11 cellular contexts compared by ENCODE assay signal in the genomic region with DNA sequence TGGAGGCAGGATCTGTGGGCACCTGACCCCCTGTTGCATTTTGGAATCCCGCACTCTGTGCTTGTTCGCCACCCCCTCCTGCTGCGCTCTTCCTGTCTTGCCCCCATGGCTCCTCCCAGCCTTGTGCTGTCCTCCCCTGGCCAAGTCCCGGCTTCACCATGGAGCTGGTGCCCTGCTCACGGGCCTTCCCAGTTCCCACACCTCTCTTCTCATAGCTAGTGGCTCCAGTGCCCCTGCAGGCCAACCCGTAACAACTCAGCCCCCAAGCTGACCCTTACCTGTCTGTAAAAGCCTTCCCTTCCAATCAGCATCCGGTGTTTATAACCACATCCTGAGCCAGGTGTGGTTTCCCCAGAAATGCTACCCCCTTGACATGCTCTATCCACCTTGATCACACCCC.
"Had no signal": no experiment of that assay in that cellular context is flagged by ENCODE, and none has a peak within 500 bp of the region (broad histone marks: within the 10 kb centered on the region; RNA-seq: fewer than 3 reads in every experiment).

No MANE protein-coding gene starts in this region.

- H3K4me3 Mint-ChIP-seq: activated CD4-positive, alpha-beta T cell treated with anti-CD3 and anti-CD28 coated beads for 36 hours; activated CD8-positive, alpha-beta memory T cell treated with anti-CD3 and anti-CD28 coated beads, Interleukin-2, amount 10 ng/mL, durations not matched to agents 7 days and 5 days; activated naive CD8-positive, alpha-beta T cell; effector memory CD8-positive, alpha-beta T cell; naive thymus-derived CD8-positive, alpha-beta T cell; stimulated activated memory B cell treated with anti-CD40 and anti-IgM and Interleukin-4, amounts not matched to agents 10 μg/mL and 1 μg/mL and 100 μg/mL, for 72 hours had no signal

- H3K27ac Mint-ChIP-seq: activated CD4-positive, alpha-beta T cell treated with anti-CD3 and anti-CD28 coated beads for 36 hours; activated CD8-positive, alpha-beta memory T cell treated with anti-CD3 and anti-CD28 coated beads, Interleukin-2, amount 10 ng/mL, durations not matched to agents 7 days and 5 days; activated naive CD8-positive, alpha-beta T cell; effector memory CD8-positive, alpha-beta T cell; naive thymus-derived CD8-positive, alpha-beta T cell; stimulated activated memory B cell treated with anti-CD40 and anti-IgM and Interleukin-4, amounts not matched to agents 10 μg/mL and 1 μg/mL and 100 μg/mL, for 72 hours had no signal

- ATAC-seq: activated CD4-positive, alpha-beta T cell treated with anti-CD3 and anti-CD28 coated beads for 36 hours; activated CD8-positive, alpha-beta memory T cell treated with anti-CD3 and anti-CD28 coated beads, Interleukin-2, amount 10 ng/mL, durations not matched to agents 7 days and 5 days; effector memory CD8-positive, alpha-beta T cell; naive thymus-derived CD8-positive, alpha-beta T cell; stimulated activated memory B cell treated with anti-CD40 and anti-IgM and Interleukin-4, amounts not matched to agents 10 μg/mL and 1 μg/mL and 100 μg/mL, for 72 hours; upper lobe of right lung had no signal

- DNase-seq: activated CD4-positive, alpha-beta T cell treated with anti-CD3 and anti-CD28 coated beads for 36 hours; activated CD4-positive, alpha-beta T cell treated with anti-CD3 and anti-CD28 coated beads, Interleukin-2, amount 50 U/mL, for 48 hours; activated CD8-positive, alpha-beta memory T cell treated with anti-CD3 and anti-CD28 coated beads, Interleukin-2, amount 10 ng/mL, durations not matched to agents 7 days and 5 days; effector memory CD8-positive, alpha-beta T cell; naive thymus-derived CD8-positive, alpha-beta T cell; spleen; stimulated activated CD4-positive, alpha-beta T cell treated with anti-CD3 and anti-CD28 coated beads, Interleukin-4, amount 100 ng/mL, for 4 hours; upper lobe of right lung had no signal

- H3K4me3 ChIP-seq: spleen, upper lobe of right lung had no signal

- H3K4me1 Mint-ChIP-seq: activated CD4-positive, alpha-beta T cell treated with anti-CD3 and anti-CD28 coated beads for 36 hours; activated CD8-positive, alpha-beta memory T cell treated with anti-CD3 and anti-CD28 coated beads, Interleukin-2, amount 10 ng/mL, durations not matched to agents 7 days and 5 days had no signal

- H3K27ac ChIP-seq: parathyroid adenoma, spleen, upper lobe of right lung had no signal

- H3K36me3 ChIP-seq: spleen, upper lobe of right lung had no signal

- H3K27me3 ChIP-seq: spleen, upper lobe of right lung had no signal

- H3K9me3 ChIP-seq: spleen, upper lobe of right lung had no signal

- H3K9me3 Mint-ChIP-seq: effector memory CD8-positive, alpha-beta T cell; stimulated activated memory B cell treated with anti-CD40 and anti-IgM and Interleukin-4, amounts not matched to agents 10 μg/mL and 1 μg/mL and 100 μg/mL, for 72 hours had no signal

- H3K4me1 ChIP-seq: parathyroid adenoma, spleen had no signal
